ENCODE assay signal across 8 cellular contexts in genomic region chr9:6757988-6758417, GRCh38. TPM values are rescaled to one million over a fixed set of nuclear protein-coding genes. Genes with fewer than 3 reads are reported as not detected.
A peak's percentile ranks its signal among the peaks of the same experiment; 100 is the strongest.
DNase-seq lines count a peak whose midpoint lies in the region; ATAC-seq, FAIRE-seq and TF ChIP-seq lines count a peak whose summit lies in the region.

No MANE protein-coding gene starts in this region.

- peak overlapping the region; percentile 91 to 100 (median 99) for H3K27ac Mint-ChIP-seq in CD14-positive monocyte

- in situ Hi-C loops in K562 (cut with MboI): no loop called here

- no peaks in the 10 kb centered on the region for H3K9me3 ChIP-seq in K562 (replicated peaks; ENCODE audit: control insufficient read depth, insufficient read depth, low read depth, low read length)
- H3K9me3 ChIP-seq in testis: no peaks in the 10 kb centered on the region

- FAIRE-seq in K562 (lab: Jason Lieb, UNC): no peak

- H3K4me3 ChIP-seq in K562 (peak overlapping the region; percentile 84), testis (peak overlapping the region; percentile 98 to 100)

- H3K27ac ChIP-seq in K562 (ENCODE audit: extremely low read depth, low read depth, low read length) (peak overlapping the region; percentile 91), layer of hippocampus (ENCODE audit: low read depth, low read length) (peak overlapping the region; percentile 99), testis (peak overlapping the region; percentile 96 to 99)

- H3K9me3 Mint-ChIP-seq in CD14-positive monocyte: peaks cover 0 to 6% (median under 1%) of the 10 kb centered on the region in 7 donors

- H3K4me1 ChIP-seq in K562 (replicated peaks in 1 of 2; ENCODE audit: control insufficient read depth in 2 of 2, insufficient read depth in 2 of 2, low read length in 2 of 2) (peaks cover 0 to 15% of the 10 kb centered on the region in 2 experiments; a peak in 3 of 5 replicates), testis (no peaks in the 10 kb centered on the region)

- TF ChIP-seq RAD21 in K562 (CRISPR knock-in tag; conservative IDR thresholded peaks at IDR 0.05 in 1 of 2, IDR thresholded peaks at IDR 0.05 in 1 of 2): no peak

- ATAC-seq in GM19463 (IDR thresholded peaks at IDR 0.05; ENCODE audit: unreplicated experiment): peak; percentile 15
- peak; percentile 15 for ATAC-seq in HG03460 (IDR thresholded peaks at IDR 0.05; ENCODE audit: unreplicated experiment)
- ATAC-seq in K562: peak; percentile 74

- no peaks in the 10 kb centered on the region for H3K9me1 ChIP-seq in K562 (ENCODE audit: control insufficient read depth, insufficient read depth, low read length)

- H3K36me3 Mint-ChIP-seq in CD14-positive monocyte: peaks cover 1 to 9% of the 10 kb centered on the region in 2 donors

- peaks cover 45% of the 10 kb centered on the region for H3K79me2 ChIP-seq in K562 (ENCODE audit: control insufficient read depth, insufficient read depth, low read length)

- H3K27me3 ChIP-seq in K562 (ENCODE audit: control insufficient read depth in 2 of 2, insufficient read depth in 2 of 2, low read length in 2 of 2) (no peaks in the 10 kb centered on the region), layer of hippocampus (ENCODE audit: control insufficient read depth, insufficient read depth, low read length) (no peaks in the 10 kb centered on the region), testis (no peaks in the 10 kb centered on the region)

- TF ChIP-seq CTCF in CD14-positive monocyte (IDR thresholded peaks at IDR 0.05): no peak
- TF ChIP-seq CTCF in K562 (IDR thresholded peaks at IDR 0.05 in 2 of 3, conservative IDR thresholded peaks at IDR 0.05 in 1 of 3; ENCODE audit: insufficient read depth in 2 of 3, low read depth in 1 of 3, low read length in 3 of 3): no peak
- no peak for TF ChIP-seq CTCF in testis (IDR thresholded peaks at IDR 0.05)

- 0% methylated on average over 11 of the region's 50 CpGs for WGBS in K562 (ENCODE audit: insufficient coverage, low coverage, missing lambda C conversion rate)
- WGBS in testis, 2 donors: 0% methylated on average over 3 to 31 of the region's 50 CpGs

- peak overlapping the region; percentile 85 to 95; a peak in 3 of 4 replicates for H3K9ac ChIP-seq in K562 (ENCODE audit: insufficient read depth in 1 of 2, low read depth in 2 of 2, low read length in 2 of 2)

- TF ChIP-seq POLR2A in K562 (conservative IDR thresholded peaks at IDR 0.05) (no peak), testis (IDR thresholded peaks at IDR 0.05) (no peak)

- H3K36me3 ChIP-seq in K562 (ENCODE audit: control insufficient read depth, insufficient read depth, low read length) (no peaks in the 10 kb centered on the region), testis (ENCODE audit: low read depth, missing control alignments) (no peaks in the 10 kb centered on the region)

- H4K20me1 ChIP-seq in K562 (replicated peaks; ENCODE audit: control insufficient read depth, insufficient read depth, low read length): no peaks in the 10 kb centered on the region

- H2AFZ ChIP-seq in K562 (ENCODE audit: low read depth, low read length): peak overlapping the region; percentile 86

- H3K27me3 Mint-ChIP-seq in CD14-positive monocyte (ENCODE audit: low read depth in 3 of 3): peaks cover 0 to 2% (median 0%) of the 10 kb centered on the region in 3 donors

- H3K4me3 Mint-ChIP-seq in CD14-positive monocyte: peak overlapping the region; percentile 95 to 99

- DNase-seq in CD14-positive monocyte (ENCODE audit: low spot score) (peak; percentile 94), K562 (ENCODE audit: extremely low read depth in 1 of 4, low spot score in 3 of 4) (peak in 3 of 4 experiments; percentile 92 to 96 (median 94)), testis (no peak), hippocampal formation (lab: John Stamatoyannopoulos, UW) (no peak), DMS153 (lab: John Stamatoyannopoulos, UW) (no peak)

- peaks cover 31% of the 10 kb centered on the region for H3K4me1 Mint-ChIP-seq in CD14-positive monocyte

- no TSS peak for BruUV-seq in K562 (replicated peaks; lab: Mats Ljungman, UMichigan)

- no peak for TF ChIP-seq EP300 in K562 (IDR thresholded peaks at IDR 0.05; ENCODE audit: low read length)

- POLR2A ChIA-PET in K562 (lab: Yijun Ruan, JAX): interaction anchor here (0.6 to 1.0 kb wide), 6 partner anchors 15 to 637 kb away, joined by 3 to 5 read pairs (median 4); no protein-coding TSS in a partner anchor

- intact Hi-C loops in CD14-positive monocyte (cut with micrococcal nuclease): loop anchor here (2.0 to 10.0 kb wide), 4 partner anchors 76 to 343 kb away; partner anchors contain the start of gene UHRF2 (in 1 of the 2)
- intact Hi-C loops in K562 (cut with micrococcal nuclease): loop anchor here (5.0 kb wide), 1 partner anchor 76 kb away; no protein-coding TSS in a partner anchor
- intact Hi-C loops in testis (cut with DNase I; ENCODE audit: low total_unique reads): no loop called here

- H3K4me2 ChIP-seq in K562 (ENCODE audit: insufficient read depth, low read length): peak overlapping the region; percentile 81

- CTCF ChIA-PET in K562 (lab: Yijun Ruan, JAX; ENCODE audit: low intra/inter-chr PET ratio): no interaction called here

TF ChIP-seq in K562, 482 proteins besides CTCF, POLR2A, EP300 and RAD21 (continues in another document):
- no peak for TF ChIP-seq ZBTB34 (CRISPR knock-in tag; IDR thresholded peaks at IDR 0.05)
- 0 out of 2 replicates have a peak, but pooled peaks have one; percentile 68 for TF ChIP-seq TGIF2 (CRISPR knock-in tag; IDR thresholded peaks at IDR 0.05)
- peak in 1 of 2 experiments; percentile 40; a peak in 1 of 4 replicates for TF ChIP-seq MAZ (CRISPR knock-in tag; conservative IDR thresholded peaks at IDR 0.05 in 1 of 2, IDR thresholded peaks at IDR 0.05 in 1 of 2)
- 0 out of 2 replicates have a peak, but pooled peaks have one; percentile 10 for TF ChIP-seq MTA3 (IDR thresholded peaks at IDR 0.05; ENCODE audit: borderline replicate concordance)
- no peak for TF ChIP-seq HOXB6 (CRISPR knock-in tag; IDR thresholded peaks at IDR 0.05; ENCODE audit: borderline replicate concordance)
- peak; percentile 72 for TF ChIP-seq RBFOX2 (IDR thresholded peaks at IDR 0.05; ENCODE audit: low read depth, low read length)
- TF ChIP-seq ZNF766 (CRISPR knock-in tag; conservative IDR thresholded peaks at IDR 0.05): 0 out of 2 replicates have a peak, but pooled peaks have one; percentile 26
- TF ChIP-seq MNT (conservative IDR thresholded peaks at IDR 0.05): peak in 1 of 2 experiments; percentile 39; a peak in 2 of 4 replicates
- 0 out of 2 replicates have a peak, but pooled peaks have one; percentile 9 for TF ChIP-seq E2F1 (CRISPR knock-in tag; IDR thresholded peaks at IDR 0.05)

RNA-seq across cellular contexts. Expression of gene KDM4C, which starts 0.2 kb away (rescaled TPM):
- polyA plus RNA-seq in CD14-positive monocyte (10 to 100 TPM; 15.2 to 17.1 TPM), K562 (2011; rRNA removed) (12.6 and 13.4 TPM in 2 replicates), K562 (2014; fragmentation: Illumina TruSeq; extraction: Trizol) (11.3 and 12.8 TPM in 2 replicates), K562 (2014; fragmentation: Nextera tagmentation; extraction: Ambion mirVana) (1 to 10 TPM; 5.4 to 5.9 TPM), K562 (2014; rRNA removed) (8.6 and 9.9 TPM in 2 replicates), testis (ENCODE audit: insufficient read depth, low read depth, low replicate concordance) (16.7 TPM)
- 86.3 and 141 TPM in 2 replicates for total RNA-seq in K562 (2011; cell fraction: chromatin; rRNA removed; ENCODE audit: low replicate concordance)
- total RNA-seq in K562 (2011; cell fraction: nucleolus; rRNA removed): 36.9 and 47.4 TPM in 2 replicates
- total RNA-seq in K562 (2011; cell fraction: nucleoplasm; rRNA removed): 68.0 and 71.1 TPM in 2 replicates
- total RNA-seq in K562 (2014; rRNA removed) (12.1 and 14.9 TPM in 2 replicates), K562 (2014; rRNA removed; fragmentation: Illumina TruSeq; extraction: Trizol) (16.9 and 17.0 TPM in 2 replicates), K562 (2015; rRNA removed; fragmentation: Illumina TruSeq; extraction: Trizol) (13.8 and 14.4 TPM in 2 replicates), K562 (2021) (14.1 and 14.2 TPM in 2 replicates), testis (10 to 100 TPM; 48.8 to 58.8 TPM)
- 6.5 and 8.6 TPM in 2 replicates for polyA plus RNA-seq in K562 (2011; cell fraction: cytosol; rRNA removed)
- polyA plus RNA-seq in K562 (2011; cell fraction: nucleus; rRNA removed): 30.1 and 34.6 TPM in 2 replicates
- 8.9 and 9.2 TPM in 2 replicates for polyA plus RNA-seq in K562 (2012)
- polyA minus RNA-seq in K562 (2011; rRNA and poly(A)+ RNA removed): 56.7 and 89.0 TPM in 2 replicates
- polyA minus RNA-seq in K562 (2011; cell fraction: cytosol; rRNA and poly(A)+ RNA removed): 15.5 and 16.0 TPM in 2 replicates
- polyA minus RNA-seq in K562 (2011; cell fraction: nucleus; rRNA and poly(A)+ RNA removed): 69.3 and 101 TPM in 2 replicates

Comparison
In these comparisons a context has a peak if more than half of its experiments do, and no peak if none do; other contexts are left out.
1. DNase-seq: peak in CD14-positive monocyte (single experiment) and K562 (3 of 4); none in testis (single experiment), hippocampal formation (0 of 2) and DMS153 (single experiment).
2. ATAC-seq: peak in every context shown above with its lines; median percentile 74 in K562; 15 in GM19463; 15 in HG03460.
3. Peak in every context shown above with its lines, with median percentiles within 50 percentile points of each other: H3K27ac ChIP-seq.